8 cellular contexts compared by ENCODE assay signal in genomic region chr14:105033412-105033900, GRCh38. TPM values are rescaled to one million over a fixed set of nuclear protein-coding genes. Genes with fewer than 3 reads are reported as not detected.
DNase-seq lines count a peak whose midpoint lies in the region; ATAC-seq, FAIRE-seq and TF ChIP-seq lines count a peak whose summit lies in the region.
"Not testable (repeated sequence)": the region's sequence is repeated elsewhere in the genome, so short reads cannot be mapped to it uniquely, and the experiment has no call there.
"Had no signal": no experiment of that assay in that cellular context is flagged by ENCODE, and none has a peak within 500 bp of the region (broad histone marks: within the 10 kb centered on the region; RNA-seq: fewer than 3 reads in every experiment).

No MANE protein-coding gene starts in this region.

- H3K4me1 Mint-ChIP-seq in WTC11 (peaks cover 15% of the 10 kb centered on the region), astrocyte (ENCODE audit: low read depth, unreplicated experiment) (peaks cover 12% of the 10 kb centered on the region), naive B cell (peaks cover 4 to 12% (median 5%) of the 10 kb centered on the region in 3 donors)

- H3K9ac ChIP-seq in astrocyte (ENCODE audit: low read length): peak overlapping the region; percentile 86
- not testable (repeated sequence) for H3K9ac ChIP-seq in iPS-15b (ENCODE audit: low read depth, low read length)

- not testable (repeated sequence) for H3K9me3 ChIP-seq in astrocyte (ENCODE audit: insufficient read depth, low read depth, low read length); iPS-15b (ENCODE audit: control insufficient read depth, insufficient read depth, low read length)

- CTCF ChIA-PET in WTC11 (lab: Charles Lee): interaction anchor here (1.4 kb wide), 1 partner anchor 12 kb away, joined by 4 read pairs; no protein-coding TSS in a partner anchor

- H3K9me3 Mint-ChIP-seq in WTC11; astrocyte (ENCODE audit: unreplicated experiment); naive B cell: not testable (repeated sequence)

- not testable (repeated sequence) for H3K27ac Mint-ChIP-seq in WTC11
- H3K27ac Mint-ChIP-seq in astrocyte (ENCODE audit: unreplicated experiment) (peak overlapping the region; percentile 83), naive B cell (peak overlapping the region; percentile 22 to 93 (median 83))

- H3K4me3 ChIP-seq in astrocyte (ENCODE audit: insufficient read depth, low read depth, low read length) (peak overlapping the region; percentile 69), iPS-15b (ENCODE audit: low read depth, low read length) (peak overlapping the region; percentile 27), skin epidermis (peak overlapping the region; percentile 19 to 53 (median 32))

- not testable (repeated sequence) for H3K27me3 ChIP-seq in astrocyte (ENCODE audit: insufficient read depth, low read length)
- peaks cover 17% of the 10 kb centered on the region for H3K27me3 ChIP-seq in iPS-15b (ENCODE audit: control insufficient read depth, insufficient read depth, low read length)

- H3K4me2 ChIP-seq in astrocyte (ENCODE audit: low read length): peak overlapping the region; percentile 97

- ATAC-seq in WTC11; naive B cell (ENCODE audit: low read depth in 2 of 2): not testable (repeated sequence)

- H2AFZ ChIP-seq in astrocyte (ENCODE audit: low read depth, low read length): peak overlapping the region; percentile 12

- H4K20me1 ChIP-seq in astrocyte (ENCODE audit: insufficient read depth, low read length): not testable (repeated sequence)

- peaks cover 33% of the 10 kb centered on the region for H3K79me2 ChIP-seq in astrocyte (ENCODE audit: insufficient read depth, low read length)

- H3K36me3 Mint-ChIP-seq in WTC11; astrocyte (ENCODE audit: low read depth, unreplicated experiment); naive B cell: not testable (repeated sequence)

- not testable (repeated sequence) for H3K36me3 ChIP-seq in astrocyte (ENCODE audit: insufficient read depth, low read length); iPS-15b (ENCODE audit: control insufficient read depth, insufficient read depth, low read length)

- POLR2A ChIA-PET in WTC11 (lab: Charles Lee): not testable (repeated sequence)

- FAIRE-seq in astrocyte (lab: Jason Lieb, UNC): not testable (repeated sequence)

- peak; percentile 37 for DNase-seq in ELR (ENCODE audit: low read depth)
- DNase-seq in WTC11 (ENCODE audit: low spot score); astrocyte (ENCODE audit: low read depth); epithelial cell of prostate (ENCODE audit: low read depth, low spot score); naive B cell: not testable (repeated sequence)

- H3K4me1 ChIP-seq in astrocyte (ENCODE audit: insufficient read depth, low read length): peaks cover 12% of the 10 kb centered on the region
- not testable (repeated sequence) for H3K4me1 ChIP-seq in iPS-15b (ENCODE audit: control insufficient read depth, insufficient read depth, low read length)

- H3K27me3 Mint-ChIP-seq in WTC11 (ENCODE audit: low read depth): peaks cover 57% of the 10 kb centered on the region
- not testable (repeated sequence) for H3K27me3 Mint-ChIP-seq in astrocyte (ENCODE audit: low read depth, unreplicated experiment); naive B cell

- TF ChIP-seq CTCF in WTC11 (IDR thresholded peaks at IDR 0.05); astrocyte (IDR thresholded peaks at IDR 0.05; ENCODE audit: insufficient read depth, low read depth, low read length): not testable (repeated sequence)

- peak overlapping the region; percentile 82 for H3K4me3 Mint-ChIP-seq in WTC11
- peak overlapping the region; percentile 89 for H3K4me3 Mint-ChIP-seq in astrocyte (ENCODE audit: unreplicated experiment)
- peak overlapping the region; percentile 81 to 96 (median 92) for H3K4me3 Mint-ChIP-seq in naive B cell

- H3K27ac ChIP-seq in astrocyte (ENCODE audit: low read depth, low read length) (peak overlapping the region; percentile 82), epithelial cell of prostate (peak overlapping the region; percentile 99), skin epidermis (peak overlapping the region in 20 of 21 experiments; percentile 25 to 84 (median 74))

TF ChIP-seq in WTC11, 78 proteins besides CTCF, POLR2A, EP300 and RAD21:
- TF ChIP-seq ETV6 (CRISPR knock-in tag; IDR thresholded peaks at IDR 0.05): 0 out of 2 replicates have a peak, but pooled peaks have one; percentile 66

RNA-seq across cellular contexts. Expression of gene CDCA4, which starts 12.6 kb away (rescaled TPM):
- 55.9 to 63.3 TPM (median 58.3 TPM) in 3 replicates for total RNA-seq in WTC11 (2021)
- 8.7 and 11.3 TPM in 2 replicates for total RNA-seq in astrocyte
- polyA plus RNA-seq in naive B cell (ENCODE audit: low read depth in 6 of 6): 10 to 100 TPM in 1 of 6 donors, 1 to 10 TPM in 5; 4.6 to 11.9 (median 6.7) TPM

RNA-seq across cellular contexts. Expression of gene GPR132, which starts 31.8 kb away (rescaled TPM):
- total RNA-seq in WTC11 (2021) (0.09 to 0.13 TPM in 2 of 3 replicates, not detected in the other), astrocyte (1.7 and 2.2 TPM in 2 replicates)
- polyA plus RNA-seq in naive B cell (ENCODE audit: low read depth in 6 of 6): 10 to 100 TPM in 4 of 6 donors, 1 to 10 TPM in 2; 8.2 to 33.0 (median 10.8) TPM
- total RNA-seq: myocyte had no signal

RNA-seq across cellular contexts. Expression of gene CLBA1, which starts 47.9 kb away (rescaled TPM):
- total RNA-seq in WTC11 (2021) (2.6 to 3.8 TPM (median 2.8 TPM) in 3 replicates), astrocyte (6.3 and 7.2 TPM in 2 replicates)
- 1 to 10 TPM in 1 of 6 donors, under 1 TPM in 4, not detected in 1; 0.59 to 1.1 (median 0.85) TPM for polyA plus RNA-seq in naive B cell (ENCODE audit: low read depth in 6 of 6)

RNA-seq across cellular contexts. Expression of gene AHNAK2, which starts 55.3 kb away (rescaled TPM):
- total RNA-seq in WTC11 (2021) (3.3 to 3.5 TPM (median 3.4 TPM) in 3 replicates), astrocyte (34.3 and 44.7 TPM in 2 replicates)
- under 1 TPM in 5 of 6 donors, not detected in 1; 0.63 to 0.92 (median 0.70) TPM for polyA plus RNA-seq in naive B cell (ENCODE audit: low read depth in 6 of 6)
